8 cellular contexts compared by ENCODE assay signal in the genomic region with DNA sequence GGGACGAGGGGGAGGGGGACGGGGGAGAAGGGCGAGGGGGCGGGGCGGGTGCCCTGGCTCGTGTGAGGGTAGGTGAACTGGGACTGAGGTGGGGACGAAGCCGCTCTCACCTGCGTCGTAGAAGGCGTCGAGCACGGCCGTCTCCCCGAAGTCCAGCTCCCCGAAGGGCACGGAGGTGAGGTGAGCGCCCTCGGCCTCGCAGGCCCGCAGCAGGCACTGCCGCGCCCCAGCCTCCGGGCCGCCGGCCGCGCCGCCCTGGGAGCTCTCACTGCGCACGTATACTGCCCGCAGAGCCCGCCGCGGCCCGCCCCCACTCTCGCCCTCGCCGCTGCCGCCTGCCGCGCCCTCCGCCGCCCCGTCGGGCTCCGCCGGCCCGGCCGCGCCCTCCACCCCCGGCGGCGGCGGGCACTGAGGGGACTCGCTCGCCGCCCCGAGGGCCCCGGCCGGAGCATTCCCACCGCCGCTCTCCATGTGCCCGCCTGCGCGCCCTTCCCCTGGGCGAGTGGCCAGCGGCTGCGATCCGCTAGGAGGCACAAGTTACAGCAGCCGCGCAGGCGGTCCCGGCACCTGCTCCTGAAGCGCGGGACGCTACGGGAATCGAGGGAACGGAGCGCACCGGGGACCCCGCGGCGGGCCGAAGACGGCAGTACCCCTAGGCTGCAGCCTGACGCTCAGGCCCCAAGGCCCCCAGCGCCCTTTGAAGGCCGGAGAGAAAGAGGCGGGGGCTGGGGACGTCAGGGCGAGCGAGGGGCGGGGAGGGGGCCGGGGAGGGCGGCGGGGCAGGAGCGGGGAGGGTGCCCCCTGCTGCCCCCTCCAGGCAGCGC. TPM values are rescaled to one million over a fixed set of nuclear protein-coding genes. Genes with fewer than 3 reads are reported as not detected.
DNase-seq lines count a peak whose midpoint lies in the region; ATAC-seq, FAIRE-seq and TF ChIP-seq lines count a peak whose summit lies in the region.

Gene MAP3K15, minus strand, starts transcription at position 718 of the 824 bp plus-strand sequence. Its CDS starts 247 bp downstream, at position 471.

- H3K27me3 ChIP-seq in GM06990 (replicated peaks; ENCODE audit: control insufficient read depth, insufficient read depth, low read length) = no peaks in the 10 kb centered on the region
- H3K27me3 ChIP-seq in GM12878 (replicated peaks in 1 of 2; ENCODE audit: control insufficient read depth in 2 of 2, insufficient read depth in 2 of 2, low read length in 1 of 2) = no peaks in the 10 kb centered on the region
- no peaks in the 10 kb centered on the region for H3K27me3 ChIP-seq in HepG2 (ENCODE audit: control insufficient read depth in 1 of 2, insufficient read depth in 2 of 2, low read length in 2 of 2)
- no peaks in the 10 kb centered on the region for H3K27me3 ChIP-seq in upper lobe of right lung

- H4K20me1 ChIP-seq in GM12878 (ENCODE audit: control insufficient read depth, insufficient read depth) = no peaks in the 10 kb centered on the region
- no peaks in the 10 kb centered on the region for H4K20me1 ChIP-seq in HepG2 (ENCODE audit: insufficient read depth, low read length)

- peak within 1 kb of the TSS; percentile 30 for H3K4me3 ChIP-seq in GM06990 (replicated peaks; ENCODE audit: low read depth, low read length)
- H3K4me3 ChIP-seq in GM12878 = 0 out of 2 replicates have a peak within 1 kb of the TSS, but pooled peaks have one; percentile 27
- peak within 1 kb of the TSS; percentile 60 to 62 (median 61); a peak in 4 of 6 replicates for H3K4me3 ChIP-seq in HepG2 (replicated peaks in 1 of 3; ENCODE audit: insufficient read depth in 1 of 3, low read depth in 2 of 3, low read length in 3 of 3)
- peak within 1 kb of the TSS; percentile 38 for H3K4me3 ChIP-seq in upper lobe of right lung

- TF ChIP-seq EP300 in GM12878 (IDR thresholded peaks at IDR 0.05; ENCODE audit: borderline replicate concordance in 1 of 2, control insufficient read depth in 1 of 2, low read depth in 2 of 2, low read length in 2 of 2) (no peak), HepG2 (IDR thresholded peaks at IDR 0.05; ENCODE audit: low read depth in 2 of 2, low read length in 2 of 2) (no peak), HepG2 (CRISPR knock-in tag; IDR thresholded peaks at IDR 0.05; ENCODE audit: borderline replicate concordance) (no peak)

- TF ChIP-seq CTCF in 22Rv1 (IDR thresholded peaks at IDR 0.05) (peak; percentile 48), GM06990 (IDR thresholded peaks at IDR 0.05; ENCODE audit: insufficient read depth, low read length, poor library complexity, severe bottlenecking) (no peak), GM12878 (IDR thresholded peaks at IDR 0.05 in 2 of 3, conservative IDR thresholded peaks at IDR 0.05 in 1 of 3; ENCODE audit: control insufficient read depth in 2 of 3, extremely low read depth in 1 of 3, insufficient read depth in 1 of 3, low read depth in 3 of 3, low read length in 3 of 3) (no peak), HepG2 (CRISPR knock-in tag; IDR thresholded peaks at IDR 0.05) (peak; percentile 33), upper lobe of right lung (IDR thresholded peaks at IDR 0.05) (no peak)

- H3K79me2 ChIP-seq in GM12878 (ENCODE audit: control insufficient read depth, insufficient read depth, low read length) (no peaks in the 10 kb centered on the region), HepG2 (ENCODE audit: insufficient read depth, low read length) (no peaks in the 10 kb centered on the region)

- H3K27ac ChIP-seq in 22Rv1 (no peak within 1 kb of the TSS), GM12878 (ENCODE audit: control insufficient read depth, insufficient read depth) (no peak within 1 kb of the TSS), HepG2 (ENCODE audit: extremely low read length, insufficient read depth, low read length) (no peak within 1 kb of the TSS), upper lobe of right lung (no peak within 1 kb of the TSS)

- POLR2A ChIA-PET in GM12878 (lab: Charles Lee) (no interaction called here), HepG2 (lab: Yijun Ruan, JAX) (interaction anchor here (1.0 kb wide), 1 partner anchor 52 kb away, joined by 3 read pairs; no protein-coding TSS in a partner anchor)

- H3K9ac ChIP-seq in GM12878 (ENCODE audit: control insufficient read depth, insufficient read depth, low read length) = no peak within 1 kb of the TSS
- 0 out of 2 replicates have a peak within 1 kb of the TSS, but pooled peaks have one; percentile 34 for H3K9ac ChIP-seq in HepG2 (ENCODE audit: insufficient read depth, low read depth, low read length)

- CTCF ChIA-PET in GM12878 (lab: Yijun Ruan, JAX) (interaction anchor here (0.6 kb wide), 1 partner anchor 237 kb away, joined by 3 read pairs; no protein-coding TSS in a partner anchor), HepG2 (lab: Yijun Ruan, JAX; ENCODE audit: low intra/inter-chr PET ratio, low total read pairs) (no interaction called here)

- 34% methylated on average over 32 of the region's 100 CpGs for WGBS in GM12878 (ENCODE audit: insufficient coverage, insufficient replicate concordance, low lambda C conversion rate, missing lambda C conversion rate)
- WGBS in HepG2 (ENCODE audit: low lambda C conversion rate) = 13% methylated on average over 1 of the region's 100 CpGs

- peak within 1 kb of the TSS; percentile 42; the same call in 1 of the 2 replicates for H3K4me2 ChIP-seq in GM12878 (ENCODE audit: control insufficient read depth, insufficient read depth)
- H3K4me2 ChIP-seq in HepG2 (ENCODE audit: low read depth, low read length) = peak within 1 kb of the TSS; percentile 74

- RAD21 ChIA-PET in GM12878 (lab: Charles Lee; ENCODE audit: unreplicated experiment) = no interaction called here

- no peaks in the 10 kb centered on the region for H3K4me1 ChIP-seq in GM12878 (ENCODE audit: control insufficient read depth, insufficient read depth, low read length)
- H3K4me1 ChIP-seq in HepG2 (ENCODE audit: insufficient read depth, low read length) = peaks cover 14% of the 10 kb centered on the region
- H3K4me1 ChIP-seq in upper lobe of right lung = peaks cover 3% of the 10 kb centered on the region

- in situ Hi-C loops in GM12878 (cut with MboI) = no loop called here
- in situ Hi-C loops in HepG2 (cut with HindIII; ENCODE audit: extremely low pct_ligation_motif_present, low pct_unique_long_range_greater_than_20kb) = no loop called here

- FAIRE-seq in GM12878 (lab: Jason Lieb, UNC) (no peak), HepG2 (lab: Jason Lieb, UNC) (no peak)

- no peak for TF ChIP-seq POLR2A in GM12878 (IDR thresholded peaks at IDR 0.05; ENCODE audit: low read depth, low read length)
- TF ChIP-seq POLR2A in HepG2 (IDR thresholded peaks at IDR 0.05; ENCODE audit: insufficient read depth in 1 of 2, low read depth in 2 of 2, low read length in 2 of 2) = peak in 1 of 2 experiments; percentile 41; a peak in 1 of 4 replicates

- BruUV-seq in GM12878 (replicated peaks; lab: Mats Ljungman, UMichigan) = no TSS peak
- no TSS peak for BruUV-seq in HepG2 (replicated peaks; lab: Mats Ljungman, UMichigan)

- H2AFZ ChIP-seq in GM12878 (ENCODE audit: control insufficient read depth, low read depth, low read length) (no peak within 1 kb of the TSS), HepG2 (ENCODE audit: low read length) (no peak within 1 kb of the TSS)

- SMC1A ChIA-PET in GM12878 (lab: Charles Lee; ENCODE audit: uncharacterized antibody, unreplicated experiment) = no interaction called here

- H3K9me3 ChIP-seq in GM12878 (replicated peaks; ENCODE audit: control insufficient read depth, insufficient read depth, low read length) (no peaks in the 10 kb centered on the region; the same call in 2 of the 3 replicates), HepG2 (ENCODE audit: low read length) (no peaks in the 10 kb centered on the region), upper lobe of right lung (no peaks in the 10 kb centered on the region)

- TF ChIP-seq RAD21 in GM12878 (IDR thresholded peaks at IDR 0.05; ENCODE audit: insufficient read depth, low read depth, low read length) (no peak), HepG2 (CRISPR knock-in tag; IDR thresholded peaks at IDR 0.05) (no peak)

- ATAC-seq in GM12878 (peak; percentile 32), HepG2 (peak; percentile 87), upper lobe of right lung (peak; percentile 82)

- DNase-seq in GM06990 (ENCODE audit: extremely low read depth, insufficient read length) = peak; percentile 18
- DNase-seq in NCI-H69 (lab: John Stamatoyannopoulos, UW) = peak; percentile 27
- no peak for DNase-seq in GM12878 (ENCODE audit: low read depth, low spot score)
- DNase-seq in HepG2 (ENCODE audit: low spot score) = peak; percentile 13
- peak; percentile 72 for DNase-seq in upper lobe of right lung
- no peak for DNase-seq in central memory CD4-positive, alpha-beta T cell
- no peak for DNase-seq in OCI-M2 (lab: John Stamatoyannopoulos, UW; ENCODE audit: unreplicated experiment)

- intact Hi-C loops in GM12878 (cut with micrococcal nuclease; ENCODE audit: unreplicated experiment) (no loop called here), HepG2 (cut with micrococcal nuclease; ENCODE audit: unreplicated experiment) (loop anchor here (2.0 to 5.0 kb wide), 2 partner anchors 44 to 133 kb away; no protein-coding TSS in a partner anchor), upper lobe of right lung (cut with DNase I) (no loop called here)

- H3K36me3 ChIP-seq in GM06990 (ENCODE audit: control insufficient read depth, insufficient read depth, low read length) (no peaks in the 10 kb centered on the region), GM12878 (ENCODE audit: control insufficient read depth in 2 of 2, insufficient read depth in 2 of 2, low read length in 1 of 2) (no peaks in the 10 kb centered on the region), HepG2 (replicated peaks in 1 of 2; ENCODE audit: control insufficient read depth in 1 of 2, insufficient read depth in 2 of 2, low read length in 2 of 2) (no peaks in the 10 kb centered on the region), upper lobe of right lung (no peaks in the 10 kb centered on the region)

RNA-seq across cellular contexts. Expression of gene MAP3K15, which starts in this region (rescaled TPM):
- 0.08 and 0.12 TPM in 2 replicates for total RNA-seq in GM12878 (2013; cell fraction: nucleolus; rRNA removed)
- not detected in 2 replicates for total RNA-seq in GM12878 (2014; rRNA removed)
- total RNA-seq in GM12878 (2014; rRNA removed; fragmentation: Illumina TruSeq; extraction: Trizol) = not detected in 2 replicates
- total RNA-seq in GM12878 (2021) = not detected in 2 replicates
- polyA plus RNA-seq in GM12878 (2011; ENCODE audit: low read depth) = not detected
- polyA plus RNA-seq in GM12878 (2011; rRNA removed) = 0.12 and 0.16 TPM in 2 replicates
- polyA plus RNA-seq in GM12878 (2011; cell fraction: cytosol; rRNA removed) = 0.09 and 0.10 TPM in 2 replicates
- polyA plus RNA-seq in GM12878 (2011; cell fraction: nucleus; rRNA removed) = 0.16 and 0.19 TPM in 2 replicates
- 0.04 TPM in 1 of 2 replicates, not detected in the other for polyA plus RNA-seq in GM12878 (2012)
- polyA plus RNA-seq in GM12878 (2014; fragmentation: Illumina TruSeq; extraction: Trizol) = not detected in 2 replicates
- not detected for polyA plus RNA-seq in GM12878 (2014; fragmentation: Nextera tagmentation; extraction: Ambion mirVana)
- 0.03 and 0.04 TPM in 2 replicates for polyA plus RNA-seq in GM12878 (2014; rRNA removed)
- not detected for polyA plus RNA-seq in GM12878 (2016; fragmentation: Nextera tagmentation; extraction: Ambion mirVana)
- polyA minus RNA-seq in GM12878 (2011; rRNA and poly(A)+ RNA removed) = 0.10 TPM in 1 of 2 replicates, not detected in the other
- polyA minus RNA-seq in GM12878 (2011; cell fraction: cytosol; rRNA and poly(A)+ RNA removed) = not detected in 2 replicates
- polyA minus RNA-seq in GM12878 (2011; cell fraction: nucleus; rRNA and poly(A)+ RNA removed) = under 0.01 TPM in 1 of 2 replicates, not detected in the other
- 3.4 and 3.9 TPM in 2 replicates for total RNA-seq in HepG2 (2016; rRNA removed; fragmentation: Illumina TruSeq; extraction: Trizol)
- 3.3 and 3.9 TPM in 2 replicates for total RNA-seq in HepG2 (2016; cell fraction: cytosol; rRNA removed; fragmentation: Illumina TruSeq; extraction: Trizol; ENCODE audit: low read depth)
- total RNA-seq in HepG2 (2016; cell fraction: insoluble cytoplasmic fraction; rRNA removed; fragmentation: Illumina TruSeq; extraction: Trizol) = 2.9 and 4.0 TPM in 2 replicates
- 2.4 and 2.6 TPM in 2 replicates for total RNA-seq in HepG2 (2016; cell fraction: membrane; rRNA removed; fragmentation: Illumina TruSeq; extraction: Trizol)
- 3.2 and 3.3 TPM in 2 replicates for total RNA-seq in HepG2 (2016; cell fraction: nucleus; rRNA removed; fragmentation: Illumina TruSeq; extraction: Trizol)
- 6.4 and 7.6 TPM in 2 replicates for polyA plus RNA-seq in HepG2 (2011; rRNA removed)
- polyA plus RNA-seq in HepG2 (2011; cell fraction: cytosol; rRNA removed) = 4.1 and 4.8 TPM in 2 replicates
- 11.2 and 11.9 TPM in 2 replicates for polyA plus RNA-seq in HepG2 (2011; cell fraction: nucleus; rRNA removed)
- 2.9 and 3.3 TPM in 2 replicates for polyA plus RNA-seq in HepG2 (2012)
- polyA plus RNA-seq in HepG2 (2016; cell fraction: cytosol; fragmentation: Illumina TruSeq; extraction: Trizol; ENCODE audit: low read depth) = 0.37 and 0.47 TPM in 2 replicates
- 2.8 and 3.0 TPM in 2 replicates for polyA plus RNA-seq in HepG2 (2016; cell fraction: insoluble cytoplasmic fraction; fragmentation: Illumina TruSeq; extraction: Trizol; ENCODE audit: low read depth)
- 0.81 and 0.82 TPM in 2 replicates for polyA plus RNA-seq in HepG2 (2016; cell fraction: membrane; fragmentation: Illumina TruSeq; extraction: Trizol; ENCODE audit: low read depth)
- 8.2 and 11.1 TPM in 2 replicates for polyA plus RNA-seq in HepG2 (2016; cell fraction: nucleus; fragmentation: Illumina TruSeq; extraction: Trizol; ENCODE audit: insufficient read depth, low read depth)
- 4.0 and 5.5 TPM in 2 replicates for polyA minus RNA-seq in HepG2 (2011; rRNA and poly(A)+ RNA removed; ENCODE audit: low replicate concordance)
- polyA minus RNA-seq in HepG2 (2011; cell fraction: cytosol; rRNA and poly(A)+ RNA removed) = 2.2 and 3.0 TPM in 2 replicates
- 7.3 and 8.0 TPM in 2 replicates for polyA minus RNA-seq in HepG2 (2011; cell fraction: nucleus; rRNA and poly(A)+ RNA removed)
- 2.1 TPM for total RNA-seq in upper lobe of right lung

Comparison
In these comparisons a context has a peak if more than half of its experiments do, and no peak if none do; other contexts are left out.
1. Peak in ATAC-seq, H3K4me3 ChIP-seq and H3K4me2 ChIP-seq in GM12878; RNA of the gene not detected or under 1 TPM.
2. CTCF ChIP-seq: peak in 22Rv1 (single experiment) and HepG2 (single experiment); none in GM06990 (single experiment), GM12878 (0 of 3) and upper lobe of right lung (single experiment).
3. DNase-seq: peak in GM06990 (single experiment), NCI-H69 (single experiment), HepG2 (single experiment) and upper lobe of right lung (single experiment); none in GM12878 (single experiment), central memory CD4-positive, alpha-beta T cell (single experiment) and OCI-M2 (single experiment).
4. ATAC-seq: peak in every context shown above with its lines; median percentile 87 in HepG2; 82 in upper lobe of right lung; 32 in GM12878.
5. Peak in every context shown above with its lines, with median percentiles within 50 percentile points of each other: H3K4me3 ChIP-seq.